9 cellular contexts compared by ENCODE assay signal in genomic region chr1:233518344-233518743, GRCh38.
A peak's percentile ranks its signal among the peaks of the same experiment; 100 is the strongest.
DNase-seq lines count a peak whose midpoint lies in the region; ATAC-seq and TF ChIP-seq lines count a peak whose summit lies in the region.
"Had no signal": no experiment of that assay in that cellular context is flagged by ENCODE, and none has a peak within 500 bp of the region (broad histone marks: within the 10 kb centered on the region; RNA-seq: fewer than 3 reads in every experiment).

No MANE protein-coding gene starts in this region.

- intact Hi-C loops in heart left ventricle (cut with DNase I) (loop anchor here in 8 of 10 donors (2.0 to 5.0 kb wide), 5 partner anchors 272 to 549 kb away; no protein-coding TSS in a partner anchor), Right ventricle myocardium inferior (cut with DNase I) (loop anchor here (1.0 kb wide), 1 partner anchor 273 kb away; no protein-coding TSS in a partner anchor)

- 55 to 62% (median 57%) methylated on average over 3 of the region's 3 CpGs for WGBS in heart left ventricle, 4 donors

- H3K27me3 Mint-ChIP-seq in mesothelial cell of epicardium (ENCODE audit: low read depth) = no peaks in the 10 kb centered on the region
- H3K27me3 Mint-ChIP-seq: activated naive CD4-positive, alpha-beta T cell treated with anti-CD3 and anti-CD28 coated beads, Interleukin-2, amount 50 U/mL, for 24 hours had no signal

- H3K4me3 Mint-ChIP-seq in mesothelial cell of epicardium = no peak overlapping the region
- H3K4me3 Mint-ChIP-seq: activated naive CD4-positive, alpha-beta T cell treated with anti-CD3 and anti-CD28 coated beads, Interleukin-2, amount 50 U/mL, for 24 hours had no signal

- in situ Hi-C loops in astrocyte of the cerebellum (cut with HindIII; ENCODE audit: low sequenced_read_pairs) = no loop called here

- no peaks in the 10 kb centered on the region for H3K9me3 Mint-ChIP-seq in mesothelial cell of epicardium

- peaks cover 16% of the 10 kb centered on the region for H3K4me1 Mint-ChIP-seq in mesothelial cell of epicardium

- no peaks in the 10 kb centered on the region for H3K27me3 ChIP-seq in heart left ventricle

- H3K4me3 ChIP-seq in heart left ventricle = no peak overlapping the region
- H3K4me3 ChIP-seq in astrocyte of the cerebellum (ENCODE audit: low read depth, low read length) = no peak overlapping the region

- DNase-seq in heart left ventricle = no peak
- DNase-seq in Right ventricle myocardium inferior (ENCODE audit: missing footprints) = no peak
- peak; percentile 20 for DNase-seq in NCI-H1694 (lab: John Stamatoyannopoulos, UW)
- no peak for DNase-seq in astrocyte of the cerebellum (ENCODE audit: low read depth)
- DNase-seq in mesothelial cell of epicardium (ENCODE audit: low spot score in 2 of 2, unreplicated experiment in 2 of 2) = no peak

- H3K27ac Mint-ChIP-seq in mesothelial cell of epicardium = no peak overlapping the region
- H3K27ac Mint-ChIP-seq: activated naive CD4-positive, alpha-beta T cell treated with anti-CD3 and anti-CD28 coated beads, Interleukin-2, amount 50 U/mL, for 24 hours had no signal

- no peaks in the 10 kb centered on the region for H3K36me3 Mint-ChIP-seq in mesothelial cell of epicardium
- H3K36me3 Mint-ChIP-seq: activated naive CD4-positive, alpha-beta T cell treated with anti-CD3 and anti-CD28 coated beads, Interleukin-2, amount 50 U/mL, for 24 hours had no signal

- peak; percentile 32 to 61 (median 48) for TF ChIP-seq CTCF in heart left ventricle (IDR thresholded peaks at IDR 0.05)
- peak; percentile 44 for TF ChIP-seq CTCF in astrocyte of the cerebellum (IDR thresholded peaks at IDR 0.05; ENCODE audit: low read depth, low read length, missing control alignments)
- peak; percentile 62 for TF ChIP-seq CTCF in mesothelial cell of epicardium (IDR thresholded peaks at IDR 0.05; ENCODE audit: unreplicated experiment)

- no peak for TF ChIP-seq POLR2A in heart left ventricle (IDR thresholded peaks at IDR 0.05)

- no peaks in the 10 kb centered on the region for H3K4me1 ChIP-seq in heart left ventricle

- no peak overlapping the region for H3K27ac ChIP-seq in heart left ventricle

- H3K9me3 ChIP-seq in heart left ventricle = no peaks in the 10 kb centered on the region

- ATAC-seq in heart left ventricle (no peak), Right ventricle myocardium inferior (no peak), HG03039 (IDR thresholded peaks at IDR 0.05; ENCODE audit: unreplicated experiment) (no peak), HG02571 (IDR thresholded peaks at IDR 0.05; ENCODE audit: unreplicated experiment) (no peak), HG03342 (IDR thresholded peaks at IDR 0.05; ENCODE audit: unreplicated experiment) (no peak)

- no peaks in the 10 kb centered on the region for H3K36me3 ChIP-seq in heart left ventricle
